1 cellular context compared by ENCODE assay signal in the genomic region with DNA sequence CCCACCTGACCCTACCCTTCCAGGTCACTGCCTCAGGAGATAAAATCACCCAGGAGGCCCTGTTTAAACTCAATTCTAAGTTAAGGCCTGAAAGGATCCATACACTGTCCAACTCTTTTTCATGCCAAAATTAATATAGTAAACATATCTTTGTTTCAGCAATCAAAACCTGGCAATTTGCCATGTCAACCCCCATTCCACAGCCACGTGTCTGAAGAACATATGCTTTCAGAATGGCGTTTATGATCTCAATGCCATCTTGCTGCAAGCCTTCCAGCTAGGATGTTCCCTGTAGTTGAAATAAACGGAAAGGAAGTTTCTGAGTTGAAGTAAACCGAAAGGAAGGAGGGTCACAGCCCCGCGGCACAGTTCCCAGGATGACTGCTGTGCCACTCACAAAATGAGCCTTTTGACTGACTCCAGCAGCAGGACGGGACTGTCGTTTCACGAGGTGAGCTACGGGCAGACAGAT.
TF ChIP-seq lines count a peak whose summit lies in the region.

No MANE protein-coding gene starts in this region.

TF ChIP-seq in H1, 55 proteins besides CTCF, POLR2A, EP300 and RAD21 (continued from another document):
- TF ChIP-seq EGR1 (IDR thresholded peaks at IDR 0.05; ENCODE audit: borderline replicate concordance, low read depth, low read length) (no peak), SP1 (IDR thresholded peaks at IDR 0.05; ENCODE audit: low read depth, low read length) (no peak), CBX5 (IDR thresholded peaks at IDR 0.05; ENCODE audit: low read depth, low read length) (no peak), POLR2AphosphoS5 (IDR thresholded peaks at IDR 0.05; ENCODE audit: low read depth, low read length) (no peak), CREB1 (IDR thresholded peaks at IDR 0.05) (no peak), SIN3A (conservative IDR thresholded peaks at IDR 0.05 in 1 of 2, IDR thresholded peaks at IDR 0.05 in 1 of 2; ENCODE audit: low read depth in 1 of 2, low read length in 2 of 2) (no peak), GABPA (IDR thresholded peaks at IDR 0.05; ENCODE audit: borderline replicate concordance, insufficient read depth, low read length) (no peak), ASH2L (IDR thresholded peaks at IDR 0.05; ENCODE audit: low read length) (no peak), SP2 (IDR thresholded peaks at IDR 0.05; ENCODE audit: low read length) (no peak), PHF8 (conservative IDR thresholded peaks at IDR 0.05; ENCODE audit: low read depth, low read length) (no peak), SUZ12 (IDR thresholded peaks at IDR 0.05; ENCODE audit: low read length) (no peak), ZNF274 (IDR thresholded peaks at IDR 0.05; ENCODE audit: borderline replicate concordance, extremely low read depth, low read length) (no peak)
- TF ChIP-seq, protein P1, sequence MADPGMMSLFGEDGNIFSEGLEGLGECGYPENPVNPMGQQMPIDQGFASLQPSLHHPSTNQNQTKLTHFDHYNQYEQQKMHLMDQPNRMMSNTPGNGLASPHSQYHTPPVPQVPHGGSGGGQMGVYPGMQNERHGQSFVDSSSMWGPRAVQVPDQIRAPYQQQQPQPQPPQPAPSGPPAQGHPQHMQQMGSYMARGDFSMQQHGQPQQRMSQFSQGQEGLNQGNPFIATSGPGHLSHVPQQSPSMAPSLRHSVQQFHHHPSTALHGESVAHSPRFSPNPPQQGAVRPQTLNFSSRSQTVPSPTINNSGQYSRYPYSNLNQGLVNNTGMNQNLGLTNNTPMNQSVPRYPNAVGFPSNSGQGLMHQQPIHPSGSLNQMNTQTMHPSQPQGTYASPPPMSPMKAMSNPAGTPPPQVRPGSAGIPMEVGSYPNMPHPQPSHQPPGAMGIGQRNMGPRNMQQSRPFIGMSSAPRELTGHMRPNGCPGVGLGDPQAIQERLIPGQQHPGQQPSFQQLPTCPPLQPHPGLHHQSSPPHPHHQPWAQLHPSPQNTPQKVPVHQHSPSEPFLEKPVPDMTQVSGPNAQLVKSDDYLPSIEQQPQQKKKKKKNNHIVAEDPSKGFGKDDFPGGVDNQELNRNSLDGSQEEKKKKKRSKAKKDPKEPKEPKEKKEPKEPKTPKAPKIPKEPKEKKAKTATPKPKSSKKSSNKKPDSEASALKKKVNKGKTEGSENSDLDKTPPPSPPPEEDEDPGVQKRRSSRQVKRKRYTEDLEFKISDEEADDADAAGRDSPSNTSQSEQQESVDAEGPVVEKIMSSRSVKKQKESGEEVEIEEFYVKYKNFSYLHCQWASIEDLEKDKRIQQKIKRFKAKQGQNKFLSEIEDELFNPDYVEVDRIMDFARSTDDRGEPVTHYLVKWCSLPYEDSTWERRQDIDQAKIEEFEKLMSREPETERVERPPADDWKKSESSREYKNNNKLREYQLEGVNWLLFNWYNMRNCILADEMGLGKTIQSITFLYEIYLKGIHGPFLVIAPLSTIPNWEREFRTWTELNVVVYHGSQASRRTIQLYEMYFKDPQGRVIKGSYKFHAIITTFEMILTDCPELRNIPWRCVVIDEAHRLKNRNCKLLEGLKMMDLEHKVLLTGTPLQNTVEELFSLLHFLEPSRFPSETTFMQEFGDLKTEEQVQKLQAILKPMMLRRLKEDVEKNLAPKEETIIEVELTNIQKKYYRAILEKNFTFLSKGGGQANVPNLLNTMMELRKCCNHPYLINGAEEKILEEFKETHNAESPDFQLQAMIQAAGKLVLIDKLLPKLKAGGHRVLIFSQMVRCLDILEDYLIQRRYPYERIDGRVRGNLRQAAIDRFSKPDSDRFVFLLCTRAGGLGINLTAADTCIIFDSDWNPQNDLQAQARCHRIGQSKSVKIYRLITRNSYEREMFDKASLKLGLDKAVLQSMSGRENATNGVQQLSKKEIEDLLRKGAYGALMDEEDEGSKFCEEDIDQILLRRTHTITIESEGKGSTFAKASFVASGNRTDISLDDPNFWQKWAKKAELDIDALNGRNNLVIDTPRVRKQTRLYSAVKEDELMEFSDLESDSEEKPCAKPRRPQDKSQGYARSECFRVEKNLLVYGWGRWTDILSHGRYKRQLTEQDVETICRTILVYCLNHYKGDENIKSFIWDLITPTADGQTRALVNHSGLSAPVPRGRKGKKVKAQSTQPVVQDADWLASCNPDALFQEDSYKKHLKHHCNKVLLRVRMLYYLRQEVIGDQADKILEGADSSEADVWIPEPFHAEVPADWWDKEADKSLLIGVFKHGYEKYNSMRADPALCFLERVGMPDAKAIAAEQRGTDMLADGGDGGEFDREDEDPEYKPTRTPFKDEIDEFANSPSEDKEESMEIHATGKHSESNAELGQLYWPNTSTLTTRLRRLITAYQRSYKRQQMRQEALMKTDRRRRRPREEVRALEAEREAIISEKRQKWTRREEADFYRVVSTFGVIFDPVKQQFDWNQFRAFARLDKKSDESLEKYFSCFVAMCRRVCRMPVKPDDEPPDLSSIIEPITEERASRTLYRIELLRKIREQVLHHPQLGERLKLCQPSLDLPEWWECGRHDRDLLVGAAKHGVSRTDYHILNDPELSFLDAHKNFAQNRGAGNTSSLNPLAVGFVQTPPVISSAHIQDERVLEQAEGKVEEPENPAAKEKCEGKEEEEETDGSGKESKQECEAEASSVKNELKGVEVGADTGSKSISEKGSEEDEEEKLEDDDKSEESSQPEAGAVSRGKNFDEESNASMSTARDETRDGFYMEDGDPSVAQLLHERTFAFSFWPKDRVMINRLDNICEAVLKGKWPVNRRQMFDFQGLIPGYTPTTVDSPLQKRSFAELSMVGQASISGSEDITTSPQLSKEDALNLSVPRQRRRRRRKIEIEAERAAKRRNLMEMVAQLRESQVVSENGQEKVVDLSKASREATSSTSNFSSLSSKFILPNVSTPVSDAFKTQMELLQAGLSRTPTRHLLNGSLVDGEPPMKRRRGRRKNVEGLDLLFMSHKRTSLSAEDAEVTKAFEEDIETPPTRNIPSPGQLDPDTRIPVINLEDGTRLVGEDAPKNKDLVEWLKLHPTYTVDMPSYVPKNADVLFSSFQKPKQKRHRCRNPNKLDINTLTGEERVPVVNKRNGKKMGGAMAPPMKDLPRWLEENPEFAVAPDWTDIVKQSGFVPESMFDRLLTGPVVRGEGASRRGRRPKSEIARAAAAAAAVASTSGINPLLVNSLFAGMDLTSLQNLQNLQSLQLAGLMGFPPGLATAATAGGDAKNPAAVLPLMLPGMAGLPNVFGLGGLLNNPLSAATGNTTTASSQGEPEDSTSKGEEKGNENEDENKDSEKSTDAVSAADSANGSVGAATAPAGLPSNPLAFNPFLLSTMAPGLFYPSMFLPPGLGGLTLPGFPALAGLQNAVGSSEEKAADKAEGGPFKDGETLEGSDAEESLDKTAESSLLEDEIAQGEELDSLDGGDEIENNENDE (IDR thresholded peaks at IDR 0.05; ENCODE audit: insufficient replicate concordance, low read length): no peak
